Comparison of ENCODE assay signal across 1 cellular context in the genomic region with DNA sequence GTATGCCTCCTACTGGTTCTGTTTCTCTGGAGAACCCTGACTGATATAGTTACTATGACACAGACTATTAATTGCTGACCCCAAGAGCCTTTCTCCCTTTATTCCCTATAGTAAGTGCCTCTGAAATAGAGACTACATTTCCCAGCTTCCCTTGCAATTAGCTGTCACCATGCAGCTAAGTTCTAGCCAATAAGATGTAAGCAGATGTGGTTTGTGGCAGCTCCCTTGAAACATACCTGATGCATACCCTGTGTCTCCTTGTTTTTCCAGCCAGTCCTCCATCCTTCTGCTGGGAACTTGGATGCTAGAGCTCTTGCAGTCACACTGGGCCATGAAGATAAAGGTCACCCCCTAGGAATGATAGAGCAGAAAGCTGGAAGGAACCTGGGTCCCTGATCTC.
TF ChIP-seq lines count a peak whose summit lies in the region.

No MANE protein-coding gene starts in this region.

TF ChIP-seq in WTC11, 78 proteins besides CTCF, POLR2A, EP300 and RAD21 (continued from another document):
- TF ChIP-seq, protein P1, sequence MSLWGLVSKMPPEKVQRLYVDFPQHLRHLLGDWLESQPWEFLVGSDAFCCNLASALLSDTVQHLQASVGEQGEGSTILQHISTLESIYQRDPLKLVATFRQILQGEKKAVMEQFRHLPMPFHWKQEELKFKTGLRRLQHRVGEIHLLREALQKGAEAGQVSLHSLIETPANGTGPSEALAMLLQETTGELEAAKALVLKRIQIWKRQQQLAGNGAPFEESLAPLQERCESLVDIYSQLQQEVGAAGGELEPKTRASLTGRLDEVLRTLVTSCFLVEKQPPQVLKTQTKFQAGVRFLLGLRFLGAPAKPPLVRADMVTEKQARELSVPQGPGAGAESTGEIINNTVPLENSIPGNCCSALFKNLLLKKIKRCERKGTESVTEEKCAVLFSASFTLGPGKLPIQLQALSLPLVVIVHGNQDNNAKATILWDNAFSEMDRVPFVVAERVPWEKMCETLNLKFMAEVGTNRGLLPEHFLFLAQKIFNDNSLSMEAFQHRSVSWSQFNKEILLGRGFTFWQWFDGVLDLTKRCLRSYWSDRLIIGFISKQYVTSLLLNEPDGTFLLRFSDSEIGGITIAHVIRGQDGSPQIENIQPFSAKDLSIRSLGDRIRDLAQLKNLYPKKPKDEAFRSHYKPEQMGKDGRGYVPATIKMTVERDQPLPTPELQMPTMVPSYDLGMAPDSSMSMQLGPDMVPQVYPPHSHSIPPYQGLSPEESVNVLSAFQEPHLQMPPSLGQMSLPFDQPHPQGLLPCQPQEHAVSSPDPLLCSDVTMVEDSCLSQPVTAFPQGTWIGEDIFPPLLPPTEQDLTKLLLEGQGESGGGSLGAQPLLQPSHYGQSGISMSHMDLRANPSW (CRISPR knock-in tag; conservative IDR thresholded peaks at IDR 0.05; ENCODE audit: low read depth): no peak
- TF ChIP-seq, protein P2, sequence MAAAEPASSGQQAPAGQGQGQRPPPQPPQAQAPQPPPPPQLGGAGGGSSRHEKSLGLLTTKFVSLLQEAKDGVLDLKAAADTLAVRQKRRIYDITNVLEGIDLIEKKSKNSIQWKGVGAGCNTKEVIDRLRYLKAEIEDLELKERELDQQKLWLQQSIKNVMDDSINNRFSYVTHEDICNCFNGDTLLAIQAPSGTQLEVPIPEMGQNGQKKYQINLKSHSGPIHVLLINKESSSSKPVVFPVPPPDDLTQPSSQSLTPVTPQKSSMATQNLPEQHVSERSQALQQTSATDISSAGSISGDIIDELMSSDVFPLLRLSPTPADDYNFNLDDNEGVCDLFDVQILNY (CRISPR knock-in tag; IDR thresholded peaks at IDR 0.05): no peak
- TF ChIP-seq MYBL2 (CRISPR knock-in tag; IDR thresholded peaks at IDR 0.05): no peak
- TF ChIP-seq TEAD1 (CRISPR knock-in tag; IDR thresholded peaks at IDR 0.05): no peak
- TF ChIP-seq ZNF138 (CRISPR knock-in tag; conservative IDR thresholded peaks at IDR 0.05): no peak
- TF ChIP-seq CBFB (CRISPR knock-in tag; IDR thresholded peaks at IDR 0.05; ENCODE audit: low read depth): no peak
- TF ChIP-seq JAZF1 (CRISPR knock-in tag; IDR thresholded peaks at IDR 0.05): no peak
- TF ChIP-seq ZNF121 (CRISPR knock-in tag; IDR thresholded peaks at IDR 0.05): no peak
- TF ChIP-seq TP53 (CRISPR knock-in tag; IDR thresholded peaks at IDR 0.05): no peak
- no peak for TF ChIP-seq ZNF671 (CRISPR knock-in tag; IDR thresholded peaks at IDR 0.05)
- no peak for TF ChIP-seq NR3C1 (CRISPR knock-in tag; conservative IDR thresholded peaks at IDR 0.05; ENCODE audit: low read depth)
- TF ChIP-seq ZNF396 (CRISPR knock-in tag; IDR thresholded peaks at IDR 0.05; ENCODE audit: borderline replicate concordance): no peak
- TF ChIP-seq, protein P3, sequence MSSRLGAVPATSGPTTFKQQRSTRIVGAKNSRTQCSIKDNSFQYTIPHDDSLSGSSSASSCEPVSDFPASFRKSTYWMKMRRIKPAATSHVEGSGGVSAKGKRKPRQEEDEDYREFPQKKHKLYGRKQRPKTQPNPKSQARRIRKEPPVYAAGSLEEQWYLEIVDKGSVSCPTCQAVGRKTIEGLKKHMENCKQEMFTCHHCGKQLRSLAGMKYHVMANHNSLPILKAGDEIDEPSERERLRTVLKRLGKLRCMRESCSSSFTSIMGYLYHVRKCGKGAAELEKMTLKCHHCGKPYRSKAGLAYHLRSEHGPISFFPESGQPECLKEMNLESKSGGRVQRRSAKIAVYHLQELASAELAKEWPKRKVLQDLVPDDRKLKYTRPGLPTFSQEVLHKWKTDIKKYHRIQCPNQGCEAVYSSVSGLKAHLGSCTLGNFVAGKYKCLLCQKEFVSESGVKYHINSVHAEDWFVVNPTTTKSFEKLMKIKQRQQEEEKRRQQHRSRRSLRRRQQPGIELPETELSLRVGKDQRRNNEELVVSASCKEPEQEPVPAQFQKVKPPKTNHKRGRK (CRISPR knock-in tag; IDR thresholded peaks at IDR 0.05; ENCODE audit: borderline replicate concordance): no peak
- no peak for TF ChIP-seq HMGA2 (CRISPR knock-in tag; IDR thresholded peaks at IDR 0.05)
- TF ChIP-seq GRHL2 (CRISPR knock-in tag; IDR thresholded peaks at IDR 0.05; ENCODE audit: insufficient replicate concordance, severe bottlenecking): no peak
- TF ChIP-seq EMX1 (CRISPR knock-in tag; IDR thresholded peaks at IDR 0.05): no peak
- TF ChIP-seq SMAD3 (CRISPR knock-in tag; IDR thresholded peaks at IDR 0.05; ENCODE audit: borderline replicate concordance): no peak
TF ChIP-seq in WTC11: peak in this region for 0.
